Comparison of ENCODE assay signal across 8 cellular contexts in genomic region chrX:107674480-107675364, GRCh38. TPM values are rescaled to one million over a fixed set of nuclear protein-coding genes. Genes with fewer than 3 reads are reported as not detected.
DNase-seq lines count a peak whose midpoint lies in the region; ATAC-seq and TF ChIP-seq lines count a peak whose summit lies in the region.

No MANE protein-coding gene starts in this region.

- no peak for TF ChIP-seq EP300 in esophagus muscularis mucosa (IDR thresholded peaks at IDR 0.05)

- no peaks in the 10 kb centered on the region for H3K9me3 ChIP-seq in CD4-positive, alpha-beta memory T cell (ENCODE audit: control insufficient read depth in 1 of 2, low read length in 2 of 2)
- H3K9me3 ChIP-seq in Karpas-422 (ENCODE audit: low read length) (no peaks in the 10 kb centered on the region), esophagus muscularis mucosa (no peaks in the 10 kb centered on the region), H9 (ENCODE audit: control insufficient read depth, low read depth, low read length) (no peaks in the 10 kb centered on the region)

- H3K9ac ChIP-seq in Karpas-422 (ENCODE audit: low read length) (peak overlapping the region; percentile 67), H9 (ENCODE audit: extremely low read depth, insufficient read length, low read length) (no peak overlapping the region)

- no peak overlapping the region for H3T11ph ChIP-seq in H9 (ENCODE audit: low read length)

- H4K8ac ChIP-seq in H9 (replicated peaks; ENCODE audit: insufficient read length, low read depth, low read length), result no peak overlapping the region

- no peak overlapping the region for H3K56ac ChIP-seq in H9 (ENCODE audit: insufficient read length, low read depth, low read length)

- H3K23ac ChIP-seq in H9 (ENCODE audit: insufficient read length, low read depth, low read length), result no peak overlapping the region

- POLR2A ChIA-PET in CD4-positive, alpha-beta memory T cell (lab: Charles Lee; ENCODE audit: partially characterized antibody), result interaction anchor here (1.0 to 20.8 kb wide), 11 partner anchors 9 to 101 kb away, joined by 3 to 1740 read pairs (median 29); partner anchors contain the start of genes NCBP2L, PRPS1 and TSC22D3

- no peaks in the 10 kb centered on the region for H3K23me2 ChIP-seq in H9 (ENCODE audit: insufficient read length, low read depth, low read length, poor library complexity, severe bottlenecking)

- H2AFZ ChIP-seq in Karpas-422 (ENCODE audit: low read length) (peak overlapping the region; percentile 59; the same call in 1 of the 2 replicates), H9 (ENCODE audit: low read length) (no peak overlapping the region)

- no peak overlapping the region for H2BK20ac ChIP-seq in H9 (ENCODE audit: low read depth, low read length, poor library complexity, severe bottlenecking)

- H3K27me3 ChIP-seq in CD4-positive, alpha-beta memory T cell (ENCODE audit: insufficient read depth, low read length), result no peaks in the 10 kb centered on the region
- H3K27me3 ChIP-seq in Karpas-422 (ENCODE audit: low read length) (no peaks in the 10 kb centered on the region), esophagus muscularis mucosa (no peaks in the 10 kb centered on the region), H9 (ENCODE audit: insufficient read depth, low read length) (no peaks in the 10 kb centered on the region; the same call in 1 of the 2 replicates)

- intact Hi-C loops in CD4-positive, alpha-beta memory T cell (cut with micrococcal nuclease), result loop anchor here (1.0 to 5.0 kb wide), 4 partner anchors 37 to 418 kb away; partner anchors contain the start of genes ATG4A and PSMD10
- intact Hi-C loops in esophagus muscularis mucosa (cut with DNase I), result no loop called here

- WGBS in esophagus muscularis mucosa, result 45% methylated on average over 9 of the region's 9 CpGs
- no CpG with 5 or more reads among the region's 9 CpGs for WGBS in H9 (ENCODE audit: extremely low coverage, insufficient read length, low lambda C conversion rate)

- peaks cover 34 to 75% (median 63%) of the 10 kb centered on the region in 4 donors for H3K4me1 Mint-ChIP-seq in CD4-positive, alpha-beta memory T cell
- peaks cover 0 to 39% of the 10 kb centered on the region in 2 experiments; a peak in 2 of 4 replicates for H3K4me1 Mint-ChIP-seq in H9

- H3K9me2 ChIP-seq in Karpas-422 (replicated peaks; ENCODE audit: insufficient read depth, low read length), result no peaks in the 10 kb centered on the region

- H2AK5ac ChIP-seq in H9 (ENCODE audit: insufficient read length, low read length), result no peak overlapping the region

- peaks cover 0 to 6% of the 10 kb centered on the region in 2 donors for H3K36me3 Mint-ChIP-seq in CD4-positive, alpha-beta memory T cell
- no peaks in the 10 kb centered on the region for H3K36me3 Mint-ChIP-seq in H9 (ENCODE audit: insufficient read depth in 1 of 3, low read depth in 3 of 3)

- H3K27ac Mint-ChIP-seq in CD4-positive, alpha-beta memory T cell, result peak overlapping the region; percentile 96 to 100 (median 99)
- peak overlapping the region in 1 of 3 experiments; percentile 34; a peak in 1 of 7 replicates for H3K27ac Mint-ChIP-seq in H9

- H3K79me2 ChIP-seq in Karpas-422 (ENCODE audit: low read length) (no peaks in the 10 kb centered on the region), H9 (ENCODE audit: insufficient read depth, low read length) (no peaks in the 10 kb centered on the region)

- no peak overlapping the region for H3K14ac ChIP-seq in H9 (ENCODE audit: insufficient read depth, low read length)

- peak overlapping the region; percentile 97 for H3K27ac ChIP-seq in CD4-positive, alpha-beta memory T cell (ENCODE audit: low read depth, low read length)
- H3K27ac ChIP-seq in Karpas-422 (ENCODE audit: low read length) (peak overlapping the region; percentile 93), esophagus muscularis mucosa (replicated peaks in 1 of 4) (peak overlapping the region; percentile 91 to 96 (median 92)), H9 (ENCODE audit: insufficient read length, low read depth, low read length) (no peak overlapping the region)

- H2BK12ac ChIP-seq in H9 (ENCODE audit: insufficient read length, low read depth, low read length), result no peak overlapping the region

- H2BK5ac ChIP-seq in H9 (ENCODE audit: insufficient read length, low read length), result no peak overlapping the region

- TF ChIP-seq CTCF in esophagus muscularis mucosa (IDR thresholded peaks at IDR 0.05) (no peak), H9 (conservative IDR thresholded peaks at IDR 0.05) (no peak)

- no peaks in the 10 kb centered on the region for H3K27me3 Mint-ChIP-seq in CD4-positive, alpha-beta memory T cell
- H3K27me3 Mint-ChIP-seq in H9 (ENCODE audit: low read depth), result peaks cover 6% of the 10 kb centered on the region

- CTCF ChIA-PET in CD4-positive, alpha-beta memory T cell (lab: Charles Lee; ENCODE audit: partially characterized antibody), result interaction anchor here (2.0 to 13.2 kb wide), 7 partner anchors 18 to 102 kb away, joined by 8 to 462 read pairs (median 20); partner anchors contain the start of genes NCBP2L, PRPS1 and TSC22D3

- no peak overlapping the region for H2BK15ac ChIP-seq in H9 (ENCODE audit: low read depth, low read length)

- no peaks in the 10 kb centered on the region for H3K9me3 Mint-ChIP-seq in CD4-positive, alpha-beta memory T cell
- peaks cover 0 to 63% of the 10 kb centered on the region in 2 experiments; a peak in 2 of 5 replicates for H3K9me3 Mint-ChIP-seq in H9

- no peaks in the 10 kb centered on the region for H3K79me1 ChIP-seq in H9 (ENCODE audit: insufficient read depth, low read depth, low read length, poor library complexity, severe bottlenecking)

- H3K4me1 ChIP-seq in CD4-positive, alpha-beta memory T cell (ENCODE audit: insufficient read depth, low read length), result peaks cover 65% of the 10 kb centered on the region
- H3K4me1 ChIP-seq in Karpas-422 (ENCODE audit: low read length), result peaks cover 71% of the 10 kb centered on the region
- peaks cover 21 to 65% (median 54%) of the 10 kb centered on the region in 4 donors for H3K4me1 ChIP-seq in esophagus muscularis mucosa
- no peaks in the 10 kb centered on the region; the same call in 1 of the 2 replicates for H3K4me1 ChIP-seq in H9 (ENCODE audit: insufficient read depth, low read length)

- no peak overlapping the region for H2BK120ac ChIP-seq in H9 (ENCODE audit: low read depth, low read length, poor library complexity, severe bottlenecking)

- no peak overlapping the region for H3K18ac ChIP-seq in H9 (ENCODE audit: insufficient read length, low read depth, low read length)

- peak; percentile 26 for ATAC-seq in GM21447 (IDR thresholded peaks at IDR 0.05; ENCODE audit: unreplicated experiment)

- H4K20me1 ChIP-seq in Karpas-422 (ENCODE audit: insufficient read depth, low read depth, low read length) (no peaks in the 10 kb centered on the region), H9 (ENCODE audit: control insufficient read depth, insufficient read depth, insufficient read length) (no peaks in the 10 kb centered on the region)

- H3K4me2 ChIP-seq in Karpas-422 (ENCODE audit: low read depth, low read length, poor library complexity, severe bottlenecking) (peak overlapping the region; percentile 59), H9 (ENCODE audit: insufficient read depth, insufficient read length, low read length) (no peak overlapping the region)

- no peaks in the 10 kb centered on the region for H3K36me3 ChIP-seq in CD4-positive, alpha-beta memory T cell (ENCODE audit: insufficient read depth, low read length)
- H3K36me3 ChIP-seq in Karpas-422 (ENCODE audit: insufficient read depth, low read length) (no peaks in the 10 kb centered on the region), esophagus muscularis mucosa (no peaks in the 10 kb centered on the region)

- no peak overlapping the region for H4K91ac ChIP-seq in H9 (ENCODE audit: insufficient read length, low read depth, low read length)

- DNase-seq in CD4-positive, alpha-beta memory T cell, result peak in 1 of 5 donors; percentile 86
- DNase-seq in Karpas-422 (peak; percentile 70), esophagus muscularis mucosa (ENCODE audit: extremely low spot score) (peak; percentile 94), renal cortical epithelial cell (ENCODE audit: low read depth) (peak; percentile 88), epidermal melanocyte (ENCODE audit: insufficient read length, low spot score) (no peak), H9 (no peak)
- peak; percentile 46 for DNase-seq in activated CD4-positive, alpha-beta T cell treated with anti-CD3 and anti-CD28 coated beads, Interleukin-2, amount 50 U/mL, for 1 hour

- H3K4me3 Mint-ChIP-seq in CD4-positive, alpha-beta memory T cell, result peak overlapping the region; percentile 73 to 92 (median 88)
- H3K4me3 Mint-ChIP-seq in H9, result no peak overlapping the region

- no peak for TF ChIP-seq POLR2A in esophagus muscularis mucosa (IDR thresholded peaks at IDR 0.05; ENCODE audit: low read depth)

- no peak overlapping the region for H4K5ac ChIP-seq in H9 (ENCODE audit: insufficient read length, low read depth, low read length)

- peak overlapping the region; percentile 53 to 81 for H3K4me3 ChIP-seq in CD4-positive, alpha-beta memory T cell (ENCODE audit: low read length in 2 of 2)
- peak overlapping the region; percentile 41 for H3K4me3 ChIP-seq in Karpas-422 (ENCODE audit: low read length)
- peak overlapping the region; percentile 59 to 66 (median 64) for H3K4me3 ChIP-seq in esophagus muscularis mucosa

- H3K4ac ChIP-seq in H9 (ENCODE audit: low read depth, low read length), result no peak overlapping the region

RNA-seq across cellular contexts. Expression of gene PRPS1, which starts 46.4 kb away (rescaled TPM):
- total RNA-seq in CD4-positive, alpha-beta memory T cell, result 10 to 100 TPM; 56.1 to 61.3 TPM
- polyA plus RNA-seq in CD4-positive, alpha-beta memory T cell, result 10 to 100 TPM; 53.4 to 61.9 TPM
- 50.7 and 69.7 TPM in 2 replicates for total RNA-seq in Karpas-422 (2014; rRNA removed; shearing (Covaris generic); ENCODE audit: low replicate concordance)
- total RNA-seq in esophagus muscularis mucosa (10 to 100 TPM; 17.0 to 36.0 (median 23.4) TPM), renal cortical epithelial cell (74.9 and 89.8 TPM in 2 replicates), H9 (2021) (90.5 and 91.3 TPM in 2 replicates)

Comparison
In these comparisons a context has a peak if more than half of its experiments do, and no peak if none do; other contexts are left out.
1. DNase-seq: peak in Karpas-422 (single experiment), activated CD4-positive, alpha-beta T cell treated with anti-CD3 and anti-CD28 coated beads, Interleukin-2, amount 50 U/mL, for 1 hour (single experiment), esophagus muscularis mucosa (single experiment) and renal cortical epithelial cell (single experiment); none in epidermal melanocyte (single experiment) and H9 (single experiment).
2. H3K4me3 Mint-ChIP-seq: peak in CD4-positive, alpha-beta memory T cell (8 of 8); none in H9 (0 of 2).
3. Peak in every context shown above with its lines, with median percentiles within 50 percentile points of each other: H3K4me3 ChIP-seq.